15 cellular contexts compared by ENCODE assay signal in the genomic region with DNA sequence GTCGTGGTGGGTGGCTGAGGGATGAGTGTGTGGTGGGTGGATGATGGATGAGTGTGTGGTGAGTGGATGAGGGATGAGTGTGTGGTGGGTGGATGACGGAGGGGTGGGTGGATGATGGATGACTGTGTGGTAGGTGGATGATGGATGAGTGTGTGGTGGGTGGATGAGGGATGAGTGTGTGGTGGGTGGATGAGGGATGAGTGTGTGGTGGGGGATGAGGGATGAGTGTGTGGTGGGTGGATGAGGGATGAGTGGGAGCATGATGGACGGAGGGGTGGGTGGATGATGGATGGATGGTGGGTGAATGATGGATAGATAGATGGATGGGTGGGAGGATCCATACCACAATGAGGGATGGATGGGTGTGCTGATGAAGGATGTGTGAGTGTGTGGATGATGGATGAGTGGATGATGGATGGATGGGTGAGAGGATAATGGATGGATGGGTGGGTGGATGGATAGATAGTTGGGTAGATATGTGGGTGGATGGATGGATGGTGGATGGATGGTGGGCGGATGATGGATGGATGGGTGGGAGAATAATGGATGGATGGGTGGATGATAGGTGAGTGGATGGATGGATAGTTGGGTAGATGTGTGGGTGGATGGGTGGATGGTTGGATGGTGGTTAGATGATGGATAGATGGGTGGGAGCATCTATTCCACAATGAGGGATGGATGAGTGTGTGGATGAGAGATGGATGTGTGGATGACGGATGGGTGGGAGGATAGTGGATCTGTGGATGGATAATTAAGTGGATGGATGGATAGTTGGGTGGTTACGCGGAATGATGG.
"Had no signal": no experiment of that assay in that cellular context is flagged by ENCODE, and none has a peak within 500 bp of the region (broad histone marks: within the 10 kb centered on the region; RNA-seq: fewer than 3 reads in every experiment).

No MANE protein-coding gene starts in this region.

- H2AFZ ChIP-seq: hepatocyte had no signal

- H3K27me3 ChIP-seq: dorsolateral prefrontal cortex, gastroesophageal sphincter, hepatocyte, tibial artery, vagina had no signal

- H3K9me3 ChIP-seq: gastroesophageal sphincter, mucosa of descending colon, tibial artery, vagina had no signal

- FAIRE-seq: keratinocyte had no signal

- H3K4me1 ChIP-seq: gastroesophageal sphincter, tibial artery, vagina had no signal

- H3K4me3 Mint-ChIP-seq: naive thymus-derived CD8-positive, alpha-beta T cell; stimulated activated naive B cell treated with anti-CD40 and anti-IgM and Interleukin-4, amounts not matched to agents 10 μg/mL and 1 μg/mL and 100 μg/mL, for 72 hours; T-cell had no signal

- H3K79me2 ChIP-seq: hepatocyte had no signal

- H3K4me2 ChIP-seq: hepatocyte had no signal

- H3K4me3 ChIP-seq: dorsolateral prefrontal cortex, gastroesophageal sphincter, hepatocyte, mucosa of descending colon, SK-N-MC, skin epidermis, tibial artery, vagina had no signal

- H3K27ac ChIP-seq: gastroesophageal sphincter, SK-N-MC, skin epidermis, tibial artery, vagina had no signal

- H3K27me3 Mint-ChIP-seq: naive thymus-derived CD8-positive, alpha-beta T cell; stimulated activated naive B cell treated with anti-CD40 and anti-IgM and Interleukin-4, amounts not matched to agents 10 μg/mL and 1 μg/mL and 100 μg/mL, for 72 hours; T-cell had no signal

- H3K9me3 Mint-ChIP-seq: naive thymus-derived CD8-positive, alpha-beta T cell; stimulated activated naive B cell treated with anti-CD40 and anti-IgM and Interleukin-4, amounts not matched to agents 10 μg/mL and 1 μg/mL and 100 μg/mL, for 72 hours; T-cell had no signal

- H3K27ac Mint-ChIP-seq: naive thymus-derived CD8-positive, alpha-beta T cell; stimulated activated naive B cell treated with anti-CD40 and anti-IgM and Interleukin-4, amounts not matched to agents 10 μg/mL and 1 μg/mL and 100 μg/mL, for 72 hours; T-cell had no signal

- DNase-seq: activated CD4-positive, alpha-beta T cell treated with anti-CD3 and anti-CD28 coated beads for 1 hour; erythroblast; mucosa of descending colon; naive thymus-derived CD8-positive, alpha-beta T cell; stimulated activated naive B cell treated with anti-CD40 and anti-IgM and Interleukin-4, amounts not matched to agents 10 μg/mL and 1 μg/mL and 100 μg/mL, for 72 hours; T-cell; T-helper 9 cell; tibial artery had no signal
